In the genomic region with DNA sequence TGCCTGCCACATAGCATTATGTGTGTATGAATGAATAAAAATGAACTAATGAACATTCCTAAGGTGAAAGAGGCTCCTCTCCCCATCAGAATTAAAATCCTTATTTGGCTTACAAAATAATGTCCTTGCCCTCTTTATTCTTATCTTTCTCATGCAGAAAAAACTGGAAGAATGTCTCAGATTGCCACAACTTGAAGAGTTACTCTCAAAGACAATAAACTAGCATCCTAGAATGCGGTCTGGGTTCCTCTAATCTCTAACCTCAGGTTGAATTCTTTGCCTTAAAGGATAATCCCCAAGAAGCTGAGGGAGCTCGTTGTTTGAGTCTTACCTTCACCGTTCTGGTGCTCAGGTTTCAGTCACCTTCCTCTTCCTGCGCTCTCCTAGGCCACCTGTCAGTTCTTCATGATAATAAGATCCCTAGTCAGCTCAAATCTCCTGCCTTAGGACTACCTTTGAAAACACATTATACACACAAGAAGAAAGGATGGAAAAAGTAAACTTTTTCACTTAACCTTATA, we compare ENCODE assay signal across 32 cellular contexts.
"Had no signal": no experiment of that assay in that cellular context is flagged by ENCODE, and none has a peak within 500 bp of the region (broad histone marks: within the 10 kb centered on the region; RNA-seq: fewer than 3 reads in every experiment).

No MANE protein-coding gene starts in this region.

- DNase-seq: activated CD4-positive, alpha-beta T cell treated with anti-CD3 and anti-CD28 coated beads for 4 hours; activated CD4-positive, alpha-beta T cell treated with anti-CD3 and anti-CD28 coated beads, Interleukin-2, amount 50 U/mL, for 4 hours; activated naive CD4-positive, alpha-beta T cell treated with anti-CD3 and anti-CD28 coated beads for 36 hours; activated naive CD8-positive, alpha-beta T cell treated with anti-CD3 and anti-CD28 coated beads for 36 hours; activated T-cell treated with anti-CD3 and anti-CD28 coated beads for 4 hours; activated T-cell treated with anti-CD3 and anti-CD28 coated beads, Interleukin-2, amount 50 U/mL, for 72 hours; adrenal gland; brain microvascular endothelial cell; dorsolateral prefrontal cortex; effector memory CD8-positive, alpha-beta T cell; foreskin keratinocyte; kidney; left colon; mammary epithelial cell; midbrain; naive thymus-derived CD4-positive, alpha-beta T cell; occipital lobe; psoas muscle; sigmoid colon; small intestine; stimulated activated CD4-positive, alpha-beta T cell treated with anti-CD3 and anti-CD28 coated beads, Interleukin-1b, Interleukin-23, amount 100 ng/mL, for 48 hours; stimulated activated CD4-positive, alpha-beta T cell treated with anti-CD3 and anti-CD28 coated beads, Interleukin-4, amount 100 ng/mL, for 4 hours; stimulated activated CD8-positive, alpha-beta memory T cell treated with anti-CD3 and anti-CD28 coated beads, Interleukin-4, amount 100 ng/mL, for 48 hours; stimulated activated naive CD8-positive, alpha-beta T cell treated with anti-CD3 and anti-CD28 coated beads, Interleukin-15, amount 100 ng/mL, for 72 hours; substantia nigra; uterus had no signal

- H3K36me3 ChIP-seq: adrenal gland, brain microvascular endothelial cell, sigmoid colon, uterus had no signal

- ATAC-seq: activated T-cell treated with anti-CD3 and anti-CD28 coated beads, Interleukin-2, amount 50 U/mL, for 72 hours; effector memory CD8-positive, alpha-beta T cell; esophagus mucosa; foreskin keratinocyte; left colon; naive thymus-derived CD4-positive, alpha-beta T cell; psoas muscle; stimulated activated memory B cell treated with anti-CD40 and anti-IgM and Interleukin-4, amounts not matched to agents 10 μg/mL and 1 μg/mL and 100 μg/mL, for 72 hours; stimulated activated naive CD8-positive, alpha-beta T cell treated with anti-CD3 and anti-CD28 coated beads, Interleukin-15, amount 100 ng/mL, for 72 hours had no signal

- H3K9ac ChIP-seq: parathyroid adenoma had no signal

- H3K9me3 ChIP-seq: adrenal gland, psoas muscle, sigmoid colon, uterus had no signal

- H2AFZ ChIP-seq: parathyroid adenoma had no signal

- H3K27ac ChIP-seq: adrenal gland, brain microvascular endothelial cell, coronary artery, dorsolateral prefrontal cortex, foreskin keratinocyte, parathyroid adenoma, psoas muscle, sigmoid colon, uterus had no signal

- H3K27me3 ChIP-seq: adrenal gland, brain microvascular endothelial cell, dorsolateral prefrontal cortex, foreskin keratinocyte, sigmoid colon, uterus had no signal

- H3K79me2 ChIP-seq: parathyroid adenoma had no signal

- FAIRE-seq: astrocyte, endothelial cell of umbilical vein, kidney, small intestine had no signal

- H3K4me3 ChIP-seq: adrenal gland, coronary artery, dorsolateral prefrontal cortex, psoas muscle, sigmoid colon, uterus had no signal

- H3K4me1 ChIP-seq: parathyroid adenoma, psoas muscle, sigmoid colon, uterus had no signal
